In genomic region chr6:154440022-154440421, GRCh38 we compare ENCODE assay signal across 1 cellular context.
TF ChIP-seq lines count a peak whose summit lies in the region.

No MANE protein-coding gene starts in this region.

TF ChIP-seq in HepG2, 621 proteins besides CTCF, POLR2A, EP300 and RAD21 (continued from another document and continues in another):
- TF ChIP-seq ZBTB43 (CRISPR knock-in tag; conservative IDR thresholded peaks at IDR 0.05) (peak; percentile 78), NR0B2 (CRISPR knock-in tag; IDR thresholded peaks at IDR 0.05) (peak; percentile 35; the same call in 1 of the 2 replicates), ZNF224 (CRISPR knock-in tag; IDR thresholded peaks at IDR 0.05) (no peak), BRCA1 (CRISPR knock-in tag; IDR thresholded peaks at IDR 0.05) (no peak), MYPOP (CRISPR knock-in tag; IDR thresholded peaks at IDR 0.05) (peak; percentile 79; the same call in 1 of the 2 replicates), KLF12 (CRISPR knock-in tag; IDR thresholded peaks at IDR 0.05; ENCODE audit: borderline replicate concordance) (no peak), KDM1A (CRISPR knock-in tag; IDR thresholded peaks at IDR 0.05) (0 out of 2 replicates have a peak, but pooled peaks have one; percentile 60), ZNF841 (CRISPR knock-in tag; IDR thresholded peaks at IDR 0.05; ENCODE audit: borderline replicate concordance) (peak; percentile 74; the same call in 1 of the 2 replicates), POGK (CRISPR knock-in tag; conservative IDR thresholded peaks at IDR 0.05) (peak; percentile 57; the same call in 1 of the 2 replicates), ZNF567 (CRISPR knock-in tag; IDR thresholded peaks at IDR 0.05; ENCODE audit: borderline replicate concordance) (0 out of 2 replicates have a peak, but pooled peaks have one; percentile 40), KLF15 (CRISPR knock-in tag; IDR thresholded peaks at IDR 0.05; ENCODE audit: borderline replicate concordance) (peak; percentile 38; the same call in 1 of the 2 replicates), WIZ (CRISPR knock-in tag; IDR thresholded peaks at IDR 0.05) (0 out of 2 replicates have a peak, but pooled peaks have one; percentile 52), ARID5B (CRISPR knock-in tag; IDR thresholded peaks at IDR 0.05) (peak; percentile 96), TGIF2 (CRISPR knock-in tag; IDR thresholded peaks at IDR 0.05) (peak; percentile 92; the same call in 1 of the 2 replicates), ZFP36L1 (CRISPR knock-in tag; IDR thresholded peaks at IDR 0.05) (0 out of 2 replicates have a peak, but pooled peaks have one; percentile 39), ATF6 (CRISPR knock-in tag; conservative IDR thresholded peaks at IDR 0.05) (no peak; the same call in 1 of the 2 replicates), MAFG (CRISPR knock-in tag; IDR thresholded peaks at IDR 0.05) (no peak), ARNT (IDR thresholded peaks at IDR 0.05) (no peak), SMYD3 (CRISPR knock-in tag; IDR thresholded peaks at IDR 0.05) (peak; percentile 95), SMARCC2 (IDR thresholded peaks at IDR 0.05) (no peak), TIGD3 (CRISPR knock-in tag; IDR thresholded peaks at IDR 0.05; ENCODE audit: borderline replicate concordance) (0 out of 2 replicates have a peak, but pooled peaks have one; percentile 28), NR2F1 (CRISPR knock-in tag; IDR thresholded peaks at IDR 0.05) (peak; percentile 88 to 93), ZNF572 (CRISPR knock-in tag; IDR thresholded peaks at IDR 0.05) (no peak), ZSCAN30 (CRISPR knock-in tag; IDR thresholded peaks at IDR 0.05) (0 out of 2 replicates have a peak, but pooled peaks have one; percentile 41), HNF4A (CRISPR knock-in tag; IDR thresholded peaks at IDR 0.05) (peak; percentile 99), ELF3 (CRISPR knock-in tag; IDR thresholded peaks at IDR 0.05) (peak; percentile 72), HOXA7 (CRISPR knock-in tag; IDR thresholded peaks at IDR 0.05) (no peak), ZSCAN31 (CRISPR knock-in tag; IDR thresholded peaks at IDR 0.05; ENCODE audit: low read depth) (peak; percentile 53; the same call in 1 of the 2 replicates), ZNF441 (CRISPR knock-in tag; IDR thresholded peaks at IDR 0.05; ENCODE audit: borderline replicate concordance) (peak; percentile 74; the same call in 1 of the 2 replicates), ZNF7 (CRISPR knock-in tag; IDR thresholded peaks at IDR 0.05) (no peak), PPARG (CRISPR knock-in tag; conservative IDR thresholded peaks at IDR 0.05) (peak; percentile 63; the same call in 1 of the 2 replicates), PRDM4 (CRISPR knock-in tag; IDR thresholded peaks at IDR 0.05; ENCODE audit: borderline replicate concordance) (peak; percentile 69; the same call in 1 of the 2 replicates), KMT2A (CRISPR knock-in tag; IDR thresholded peaks at IDR 0.05) (0 out of 2 replicates have a peak, but pooled peaks have one; percentile 28), RARG (CRISPR knock-in tag; IDR thresholded peaks at IDR 0.05; ENCODE audit: low read depth) (no peak), HMG20A (CRISPR knock-in tag; IDR thresholded peaks at IDR 0.05; ENCODE audit: borderline replicate concordance) (peak; percentile 86; the same call in 1 of the 2 replicates), CCAR2 (optimal IDR thresholded peaks at IDR 0.05; ENCODE audit: low read depth, low read length) (no peak), SRY (CRISPR knock-in tag; IDR thresholded peaks at IDR 0.05) (no peak; the same call in 1 of the 2 replicates), YEATS2 (CRISPR knock-in tag; IDR thresholded peaks at IDR 0.05; ENCODE audit: borderline replicate concordance) (no peak; the same call in 1 of the 2 replicates), ZNF501 (CRISPR knock-in tag; IDR thresholded peaks at IDR 0.05) (no peak), ARNTL (CRISPR knock-in tag; IDR thresholded peaks at IDR 0.05) (peak; percentile 95), SOX6 (IDR thresholded peaks at IDR 0.05) (no peak; the same call in 1 of the 2 replicates), SOX6 (CRISPR knock-in tag; IDR thresholded peaks at IDR 0.05) (peak; percentile 100), NR2F6 (IDR thresholded peaks at IDR 0.05) (peak; percentile 92), NR2F6 (CRISPR knock-in tag; IDR thresholded peaks at IDR 0.05) (peak; percentile 96), NFYC (CRISPR knock-in tag; IDR thresholded peaks at IDR 0.05) (peak; percentile 27; the same call in 1 of the 2 replicates), DNMT3B (CRISPR knock-in tag; conservative IDR thresholded peaks at IDR 0.05) (peak; percentile 99), SKI (IDR thresholded peaks at IDR 0.05; ENCODE audit: partially characterized antibody) (no peak), PITX1 (CRISPR knock-in tag; IDR thresholded peaks at IDR 0.05) (peak; percentile 57; the same call in 1 of the 2 replicates), TFE3 (CRISPR knock-in tag; IDR thresholded peaks at IDR 0.05) (peak; percentile 95), ZNF460 (CRISPR knock-in tag; IDR thresholded peaks at IDR 0.05; ENCODE audit: borderline replicate concordance) (no peak), GABPB1 (CRISPR knock-in tag; IDR thresholded peaks at IDR 0.05) (peak; percentile 34; the same call in 1 of the 2 replicates), MEIS2 (CRISPR knock-in tag; IDR thresholded peaks at IDR 0.05) (peak; percentile 44; the same call in 1 of the 2 replicates), TOE1 (CRISPR knock-in tag; IDR thresholded peaks at IDR 0.05) (peak; percentile 84; the same call in 1 of the 2 replicates), ZNF17 (CRISPR knock-in tag; IDR thresholded peaks at IDR 0.05) (peak; percentile 44; the same call in 1 of the 2 replicates), ZNF772 (CRISPR knock-in tag; IDR thresholded peaks at IDR 0.05) (no peak), SSRP1 (CRISPR knock-in tag; IDR thresholded peaks at IDR 0.05) (peak; percentile 67; the same call in 1 of the 2 replicates)
